In genomic region chr2:230778350-230779140, GRCh38 we compare ENCODE assay signal across 9 cellular contexts.
DNase-seq lines count a peak whose midpoint lies in the region; ATAC-seq, FAIRE-seq and TF ChIP-seq lines count a peak whose summit lies in the region.
"Had no signal": no experiment of that assay in that cellular context is flagged by ENCODE, and none has a peak within 500 bp of the region (broad histone marks: within the 10 kb centered on the region; RNA-seq: fewer than 3 reads in every experiment).

No MANE protein-coding gene starts in this region.

- peak overlapping the region in 1 of 2 experiments; percentile 33; a peak in 1 of 4 replicates for H3K4me3 ChIP-seq in HCT116 (replicated peaks in 1 of 2; ENCODE audit: low read depth in 1 of 2, low read length in 2 of 2)
- peak overlapping the region in 2 of 3 experiments; percentile 24 to 44 for H3K4me3 ChIP-seq in keratinocyte (ENCODE audit: control insufficient read depth in 2 of 3, extremely low read depth in 1 of 3, insufficient read depth in 2 of 3, low read depth in 1 of 3, low read length in 3 of 3)
- H3K4me3 ChIP-seq in kidney (ENCODE audit: low read length in 2 of 2) = no peak overlapping the region

- H3K36me3 Mint-ChIP-seq in Calu3 (ENCODE audit: insufficient read depth, unreplicated experiment) = peaks cover 30% of the 10 kb centered on the region
- peaks cover 84% of the 10 kb centered on the region for H3K36me3 Mint-ChIP-seq in activated CD8-positive, alpha-beta T cell treated with anti-CD3 and anti-CD28 coated beads for 36 hours (ENCODE audit: low read depth)

- peak; percentile 39 for FAIRE-seq in keratinocyte (lab: Jason Lieb, UNC)
- FAIRE-seq in kidney (lab: Jason Lieb, UNC) = no peak
- FAIRE-seq: bronchial epithelial cell had no signal

- H3K4me1 Mint-ChIP-seq in Calu3 (ENCODE audit: low read depth, unreplicated experiment) = peaks cover 80% of the 10 kb centered on the region
- H3K4me1 Mint-ChIP-seq in activated CD8-positive, alpha-beta T cell treated with anti-CD3 and anti-CD28 coated beads for 36 hours (ENCODE audit: low read depth) = peaks cover 77% of the 10 kb centered on the region

- peaks cover 87 to 100% of the 10 kb centered on the region in 2 experiments for H3K4me1 ChIP-seq in HCT116 (ENCODE audit: control insufficient read depth in 1 of 2, insufficient read depth in 2 of 2, low read length in 2 of 2)
- H3K4me1 ChIP-seq in keratinocyte (ENCODE audit: control insufficient read depth, extremely low read depth, insufficient read depth, low read length) = peaks cover 81% of the 10 kb centered on the region
- H3K4me1 ChIP-seq in kidney (ENCODE audit: control insufficient read depth in 1 of 2, insufficient read depth in 1 of 2, low read depth in 1 of 2, low read length in 2 of 2) = peaks cover 8 to 16% of the 10 kb centered on the region in 2 donors

- H3K4me3 Mint-ChIP-seq in Calu3 (ENCODE audit: low read depth, unreplicated experiment) = peak overlapping the region; percentile 18
- no peak overlapping the region for H3K4me3 Mint-ChIP-seq in activated CD8-positive, alpha-beta T cell treated with anti-CD3 and anti-CD28 coated beads for 36 hours

- DNase-seq in Calu3 = no peak
- DNase-seq in HCT116 (ENCODE audit: low read depth, low spot score) = no peak
- DNase-seq in activated CD8-positive, alpha-beta T cell treated with anti-CD3 and anti-CD28 coated beads for 36 hours = no peak
- no peak for DNase-seq in keratinocyte (ENCODE audit: low read depth, low spot score)
- no peak for DNase-seq in 8988T
- no peak for DNase-seq in kidney
- no peak for DNase-seq in hepatic stellate cell (ENCODE audit: low spot score)

- dilution Hi-C loops in keratinocyte (cut with MboI; ENCODE audit: extremely low pct_ligation_motif_present, low sequenced_read_pairs) = no loop called here

- ATAC-seq in HCT116 (no peak), HG02759 (IDR thresholded peaks at IDR 0.05; ENCODE audit: unreplicated experiment) (no peak)
- ATAC-seq in activated CD8-positive, alpha-beta T cell treated with anti-CD3 and anti-CD28 coated beads for 36 hours = no peak

- no peak for TF ChIP-seq CTCF in Calu3 (IDR thresholded peaks at IDR 0.05; ENCODE audit: unreplicated experiment)
- TF ChIP-seq CTCF in HCT116 (IDR thresholded peaks at IDR 0.05 in 2 of 3, conservative IDR thresholded peaks at IDR 0.05 in 1 of 3; ENCODE audit: borderline replicate concordance in 1 of 3, insufficient read depth in 1 of 3, low read depth in 2 of 3, low read length in 2 of 3) = no peak
- TF ChIP-seq CTCF in activated CD8-positive, alpha-beta T cell treated with anti-CD3 and anti-CD28 coated beads for 36 hours (IDR thresholded peaks at IDR 0.05) = no peak
- TF ChIP-seq CTCF in keratinocyte (optimal IDR thresholded peaks at IDR 0.05 in 1 of 3, IDR thresholded peaks at IDR 0.05 in 1 of 3, conservative IDR thresholded peaks at IDR 0.05 in 1 of 3; ENCODE audit: extremely low read depth in 1 of 3, insufficient read depth in 2 of 3, low read length in 3 of 3) = no peak
- no peak for TF ChIP-seq CTCF in kidney (IDR thresholded peaks at IDR 0.05; ENCODE audit: borderline replicate concordance, extremely low read depth, insufficient read depth)

- RAD21 ChIA-PET in HCT116 (lab: Charles Lee; ENCODE audit: low non-redundant PET in 1 of 2, low total read pairs in 2 of 2, uncharacterized antibody in 2 of 2, unreplicated experiment in 2 of 2) = no interaction called here

- no peak for TF ChIP-seq RAD21 in HCT116 (IDR thresholded peaks at IDR 0.05; ENCODE audit: low read depth)

- H3K36me3 ChIP-seq in HCT116 (ENCODE audit: control insufficient read depth in 1 of 2, insufficient read depth in 2 of 2, low read length in 2 of 2) = 0 out of 4 replicates have a peak, but pooled peaks cover 0 to 2% of the 10 kb centered on the region in 2 experiments
- peaks cover 11 to 34% of the 10 kb centered on the region in 2 experiments for H3K36me3 ChIP-seq in keratinocyte (ENCODE audit: control insufficient read depth in 2 of 2, extremely low read depth in 1 of 2, insufficient read depth in 2 of 2, low read length in 2 of 2)
- no peaks in the 10 kb centered on the region for H3K36me3 ChIP-seq in kidney (ENCODE audit: control insufficient read depth in 1 of 2, insufficient read depth in 2 of 2, low read length in 2 of 2)

- H3K27me3 Mint-ChIP-seq in Calu3 (ENCODE audit: unreplicated experiment) = no peaks in the 10 kb centered on the region
- no peaks in the 10 kb centered on the region for H3K27me3 Mint-ChIP-seq in activated CD8-positive, alpha-beta T cell treated with anti-CD3 and anti-CD28 coated beads for 36 hours

- POLR2A ChIA-PET in HCT116 (lab: Charles Lee) = no interaction called here
- POLR2A ChIA-PET in activated CD8-positive, alpha-beta T cell treated with anti-CD3 and anti-CD28 coated beads for 36 hours (lab: Charles Lee) = interaction anchor here (0.9 to 1.7 kb wide), 3 partner anchors 12 to 16 kb away, joined by 3 to 5 read pairs (median 3); no protein-coding TSS in a partner anchor

- H3K4me2 ChIP-seq in HCT116 (ENCODE audit: low read length) = peak overlapping the region; percentile 77
- peak overlapping the region; percentile 81 for H3K4me2 ChIP-seq in keratinocyte (ENCODE audit: control insufficient read depth, extremely low read depth, insufficient read depth, low read depth, low read length)

- BruUV-seq in Calu3 (replicated peaks; lab: Mats Ljungman, UMichigan) (no TSS peak), HCT116 (replicated peaks; lab: Mats Ljungman, UMichigan) (no TSS peak)

- no peaks in the 10 kb centered on the region for H3K9me1 ChIP-seq in keratinocyte (ENCODE audit: control insufficient read depth, extremely low read depth, insufficient read depth, low read length)

- no peaks in the 10 kb centered on the region for H3K9me3 ChIP-seq in HCT116 (ENCODE audit: control insufficient read depth in 1 of 2, insufficient read depth in 1 of 2, low read depth in 1 of 2, low read length in 2 of 2)
- peaks cover 6% of the 10 kb centered on the region for H3K9me3 ChIP-seq in keratinocyte (ENCODE audit: control insufficient read depth, low read depth, low read length)
- no peaks in the 10 kb centered on the region for H3K9me3 ChIP-seq in kidney (ENCODE audit: control insufficient read depth in 1 of 2, low read length in 2 of 2)

- H3K27me3 ChIP-seq in HCT116 (ENCODE audit: insufficient read depth, low read length) (no peaks in the 10 kb centered on the region), keratinocyte (ENCODE audit: control insufficient read depth, extremely low read depth, insufficient read depth, low read length) (no peaks in the 10 kb centered on the region)

- H4K20me1 ChIP-seq in HCT116 (ENCODE audit: insufficient read depth) = no peaks in the 10 kb centered on the region
- H4K20me1 ChIP-seq in keratinocyte (ENCODE audit: control insufficient read depth, extremely low read depth, insufficient read depth, low read length) = no peaks in the 10 kb centered on the region

- H3K79me2 ChIP-seq in HCT116 (ENCODE audit: insufficient read depth, low read length) (peaks cover 77% of the 10 kb centered on the region), keratinocyte (ENCODE audit: control insufficient read depth, insufficient read depth, low read length) (peaks cover 74% of the 10 kb centered on the region)

- intact Hi-C loops in Calu3 (cut with micrococcal nuclease; ENCODE audit: unreplicated experiment) = no loop called here
- intact Hi-C loops in HCT116 (cut with micrococcal nuclease) = no loop called here
- intact Hi-C loops in activated CD8-positive, alpha-beta T cell treated with anti-CD3 and anti-CD28 coated beads for 36 hours (cut with micrococcal nuclease) = no loop called here
- intact Hi-C loops in kidney (cut with DNase I) = no loop called here

- H3K27ac ChIP-seq in HCT116 (ENCODE audit: low read depth, low read length) (peak overlapping the region; percentile 75), keratinocyte (ENCODE audit: control insufficient read depth, insufficient read depth, low read length) (peak overlapping the region; percentile 98), kidney (ENCODE audit: low read depth in 2 of 2, low read length in 2 of 2) (peak overlapping the region in 1 of 2 donors; percentile 44)

- H2AFZ ChIP-seq in HCT116 (ENCODE audit: low read depth, low read length, poor library complexity, severe bottlenecking) (no peak overlapping the region), keratinocyte (ENCODE audit: control insufficient read depth, low read length) (no peak overlapping the region)

- no peaks in the 10 kb centered on the region for H3K9me2 ChIP-seq in HCT116 (ENCODE audit: insufficient read depth)

- peak overlapping the region; percentile 54 for H3K9ac ChIP-seq in HCT116 (ENCODE audit: low read length)
- peak overlapping the region; percentile 77 for H3K9ac ChIP-seq in keratinocyte (ENCODE audit: control insufficient read depth, extremely low read depth, insufficient read depth, low read length)
- H3K9ac ChIP-seq in kidney (ENCODE audit: low read length in 2 of 2) = no peak overlapping the region

- H3K9me3 Mint-ChIP-seq in Calu3 (ENCODE audit: low read depth, unreplicated experiment) = no peaks in the 10 kb centered on the region
- no peaks in the 10 kb centered on the region for H3K9me3 Mint-ChIP-seq in activated CD8-positive, alpha-beta T cell treated with anti-CD3 and anti-CD28 coated beads for 36 hours

- peak overlapping the region; percentile 81 for H3K27ac Mint-ChIP-seq in Calu3 (ENCODE audit: unreplicated experiment)
- peak overlapping the region; percentile 75 for H3K27ac Mint-ChIP-seq in activated CD8-positive, alpha-beta T cell treated with anti-CD3 and anti-CD28 coated beads for 36 hours

- no peak for TF ChIP-seq POLR2A in HCT116 (IDR thresholded peaks at IDR 0.05; ENCODE audit: borderline replicate concordance, extremely low read depth, insufficient read depth, insufficient read length)

- CTCF ChIA-PET in Calu3 (lab: Charles Lee) (interaction anchor here (0.6 kb wide), 1 partner anchor 20 kb away, joined by 3 read pairs; no protein-coding TSS in a partner anchor), HCT116 (lab: Charles Lee) (interaction anchor here (1.8 kb wide), 1 partner anchor 20 kb away, joined by 4 read pairs; no protein-coding TSS in a partner anchor)
- CTCF ChIA-PET in activated CD8-positive, alpha-beta T cell treated with anti-CD3 and anti-CD28 coated beads for 36 hours (lab: Charles Lee) = interaction anchor here (1.3 to 1.7 kb wide), 3 partner anchors 13 to 64 kb away, joined by 3 to 7 read pairs (median 3); no protein-coding TSS in a partner anchor

TF ChIP-seq in HCT116, 20 proteins besides CTCF, POLR2A, EP300 and RAD21:
- TF ChIP-seq ZFX (IDR thresholded peaks at IDR 0.05) = no peak

Comparison
In these comparisons a context has a peak if more than half of its experiments do, and no peak if none do; other contexts are left out.
1. H3K4me3 ChIP-seq: peak in keratinocyte (2 of 3); none in kidney (0 of 2).
2. H3K9ac ChIP-seq: peak in HCT116 (single experiment) and keratinocyte (single experiment); none in kidney (0 of 2).